ENCODE assay signal across 8 cellular contexts in the genomic region with DNA sequence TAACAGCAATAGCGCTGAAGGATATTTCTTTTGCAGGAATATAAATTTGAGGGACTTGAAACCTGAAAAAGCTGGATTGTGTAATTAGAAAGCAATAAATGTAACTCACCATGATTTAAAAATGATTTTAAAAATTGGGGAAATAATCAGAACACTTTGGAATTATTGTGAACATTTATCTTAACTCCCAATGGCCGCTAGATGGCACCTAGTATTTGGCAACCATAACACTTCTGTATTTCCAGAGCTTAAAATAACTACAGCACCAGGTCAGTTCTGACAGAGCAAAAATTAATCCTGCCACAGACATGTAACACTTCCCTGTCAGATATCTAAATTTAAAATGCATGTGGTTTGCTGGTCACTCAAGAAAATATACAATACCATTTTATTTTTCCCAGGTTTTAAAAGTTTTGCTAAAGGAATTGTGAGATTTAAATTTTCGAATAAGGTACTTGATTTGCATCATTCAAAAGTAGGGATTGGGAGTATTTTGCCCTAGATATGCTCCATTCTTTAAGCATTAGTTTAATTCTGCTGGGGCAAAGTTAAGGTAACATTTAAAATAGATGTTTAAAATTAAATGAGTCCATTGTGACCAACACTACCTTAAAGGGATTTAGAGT.
DNase-seq lines count a peak whose midpoint lies in the region; ATAC-seq, FAIRE-seq and TF ChIP-seq lines count a peak whose summit lies in the region.

No MANE protein-coding gene starts in this region.

- H3K4me1 ChIP-seq in astrocyte (ENCODE audit: insufficient read depth, low read length) = no peaks in the 10 kb centered on the region

- no peak overlapping the region for H3K4me3 ChIP-seq in astrocyte (ENCODE audit: insufficient read depth, low read depth, low read length)

- no peaks in the 10 kb centered on the region for H3K9me3 Mint-ChIP-seq in astrocyte (ENCODE audit: unreplicated experiment)

- H3K4me3 Mint-ChIP-seq in astrocyte (ENCODE audit: unreplicated experiment) = no peak overlapping the region

- H4K20me1 ChIP-seq in astrocyte (ENCODE audit: insufficient read depth, low read length) = no peaks in the 10 kb centered on the region

- H2AFZ ChIP-seq in astrocyte (ENCODE audit: low read depth, low read length) = no peak overlapping the region

- no peaks in the 10 kb centered on the region for H3K27me3 ChIP-seq in astrocyte (ENCODE audit: insufficient read depth, low read length)

- H3K4me1 Mint-ChIP-seq in astrocyte (ENCODE audit: low read depth, unreplicated experiment) = peaks cover 11% of the 10 kb centered on the region

- no peak overlapping the region for H3K9ac ChIP-seq in astrocyte (ENCODE audit: low read length)

- no peaks in the 10 kb centered on the region for H3K36me3 Mint-ChIP-seq in astrocyte (ENCODE audit: low read depth, unreplicated experiment)

- H3K27ac ChIP-seq in astrocyte (ENCODE audit: low read depth, low read length) = no peak overlapping the region

- TF ChIP-seq CTCF in astrocyte (IDR thresholded peaks at IDR 0.05; ENCODE audit: insufficient read depth, low read depth, low read length) = peak; percentile 75

- H3K9me3 ChIP-seq in astrocyte (ENCODE audit: insufficient read depth, low read depth, low read length) = no peaks in the 10 kb centered on the region

- no peaks in the 10 kb centered on the region for H3K27me3 Mint-ChIP-seq in astrocyte (ENCODE audit: low read depth, unreplicated experiment)

- H3K79me2 ChIP-seq in astrocyte (ENCODE audit: insufficient read depth, low read length) = no peaks in the 10 kb centered on the region

- ATAC-seq in GM18907 (IDR thresholded peaks at IDR 0.05; ENCODE audit: unreplicated experiment) (peak; percentile 95), HG03045 (IDR thresholded peaks at IDR 0.05; ENCODE audit: unreplicated experiment) (peak; percentile 52)

- H3K4me2 ChIP-seq in astrocyte (ENCODE audit: low read length) = no peak overlapping the region

- H3K36me3 ChIP-seq in astrocyte (ENCODE audit: insufficient read depth, low read length) = no peaks in the 10 kb centered on the region

- DNase-seq in Ammon's horn (ENCODE audit: low spot score) (peak; percentile 63), NCI-H2171 (lab: John Stamatoyannopoulos, UW) (peak; percentile 41), astrocyte (ENCODE audit: low read depth) (peak; percentile 43), iris pigment epithelial cell (ENCODE audit: low read depth) (peak; percentile 64), activated gamma-delta T cell (lab: John Stamatoyannopoulos, UW) (no peak)
- DNase-seq in activated effector memory CD4-positive, alpha-beta T cell treated with anti-CD3 and anti-CD28 coated beads, Interleukin-2, amount 50 U/mL, for 16 hours = no peak

- no peak overlapping the region for H3K27ac Mint-ChIP-seq in astrocyte (ENCODE audit: unreplicated experiment)

- no peak for FAIRE-seq in astrocyte (lab: Jason Lieb, UNC)

Comparison
In these comparisons a context has a peak if more than half of its experiments do, and no peak if none do; other contexts are left out.
1. DNase-seq: peak in Ammon's horn (single experiment), NCI-H2171 (single experiment), astrocyte (single experiment) and iris pigment epithelial cell (single experiment); none in activated gamma-delta T cell (single experiment) and activated effector memory CD4-positive, alpha-beta T cell treated with anti-CD3 and anti-CD28 coated beads, Interleukin-2, amount 50 U/mL, for 16 hours (single experiment).